10 cellular contexts compared by ENCODE assay signal in genomic region chr7:43058271-43059066, GRCh38. TPM values are rescaled to one million over a fixed set of nuclear protein-coding genes. Genes with fewer than 3 reads are reported as not detected.
DNase-seq lines count a peak whose midpoint lies in the region; ATAC-seq lines count a peak whose summit lies in the region.
"Had no signal": no experiment of that assay in that cellular context is flagged by ENCODE, and none has a peak within 500 bp of the region (broad histone marks: within the 10 kb centered on the region; RNA-seq: fewer than 3 reads in every experiment).

No MANE protein-coding gene starts in this region.

- H3K9me3 Mint-ChIP-seq in stimulated activated naive CD8-positive, alpha-beta T cell treated with anti-CD3 and anti-CD28 coated beads, Interleukin-15, Interleukin-2, amounts not matched to agents 100 ng/mL and 50 ng/mL, for 24 hours: no peaks in the 10 kb centered on the region
- no peaks in the 10 kb centered on the region for H3K9me3 Mint-ChIP-seq in stimulated activated naive CD8-positive, alpha-beta T cell treated with anti-CD3 and anti-CD28 coated beads, Interleukin-15, amount 100 ng/mL, for 72 hours

- H3K27me3 Mint-ChIP-seq in stimulated activated naive CD8-positive, alpha-beta T cell treated with anti-CD3 and anti-CD28 coated beads, Interleukin-15, Interleukin-2, amounts not matched to agents 100 ng/mL and 50 ng/mL, for 24 hours: peaks cover 6% of the 10 kb centered on the region
- H3K27me3 Mint-ChIP-seq in stimulated activated naive CD8-positive, alpha-beta T cell treated with anti-CD3 and anti-CD28 coated beads, Interleukin-15, amount 100 ng/mL, for 72 hours: peaks cover 24% of the 10 kb centered on the region

- no peaks in the 10 kb centered on the region for H3K36me3 Mint-ChIP-seq in stimulated activated naive CD8-positive, alpha-beta T cell treated with anti-CD3 and anti-CD28 coated beads, Interleukin-15, Interleukin-2, amounts not matched to agents 100 ng/mL and 50 ng/mL, for 24 hours (ENCODE audit: low read depth)

- H3K4me3 Mint-ChIP-seq in stimulated activated naive CD8-positive, alpha-beta T cell treated with anti-CD3 and anti-CD28 coated beads, Interleukin-15, Interleukin-2, amounts not matched to agents 100 ng/mL and 50 ng/mL, for 24 hours: peak overlapping the region; percentile 10
- no peak overlapping the region for H3K4me3 Mint-ChIP-seq in stimulated activated naive CD8-positive, alpha-beta T cell treated with anti-CD3 and anti-CD28 coated beads, Interleukin-15, amount 100 ng/mL, for 72 hours

- ATAC-seq in stimulated activated naive CD8-positive, alpha-beta T cell treated with anti-CD3 and anti-CD28 coated beads, Interleukin-15, amount 100 ng/mL, for 72 hours: no peak
- peak; percentile 63 for ATAC-seq in HG02610 (IDR thresholded peaks at IDR 0.05; ENCODE audit: unreplicated experiment)
- ATAC-seq: upper lobe of right lung had no signal

- DNase-seq in stimulated activated naive CD8-positive, alpha-beta T cell treated with anti-CD3 and anti-CD28 coated beads, Interleukin-15, amount 100 ng/mL, for 72 hours: no peak
- DNase-seq in NCI-H2171 (lab: John Stamatoyannopoulos, UW): peak; percentile 4
- no peak for DNase-seq in COLO829 (ENCODE audit: low spot score)
- no peak for DNase-seq in SK-N-DZ (ENCODE audit: low spot score)
- no peak for DNase-seq in DMS 273 (lab: John Stamatoyannopoulos, UW; ENCODE audit: unreplicated experiment)
- no peak for DNase-seq in HCEC 1CT
- DNase-seq: NCI-H1436, upper lobe of right lung had no signal

- peaks cover 7% of the 10 kb centered on the region for H3K4me1 Mint-ChIP-seq in stimulated activated naive CD8-positive, alpha-beta T cell treated with anti-CD3 and anti-CD28 coated beads, Interleukin-15, Interleukin-2, amounts not matched to agents 100 ng/mL and 50 ng/mL, for 24 hours (ENCODE audit: low read depth)
- H3K4me1 Mint-ChIP-seq in stimulated activated naive CD8-positive, alpha-beta T cell treated with anti-CD3 and anti-CD28 coated beads, Interleukin-15, amount 100 ng/mL, for 72 hours: no peaks in the 10 kb centered on the region

- H3K27ac Mint-ChIP-seq in stimulated activated naive CD8-positive, alpha-beta T cell treated with anti-CD3 and anti-CD28 coated beads, Interleukin-15, Interleukin-2, amounts not matched to agents 100 ng/mL and 50 ng/mL, for 24 hours: no peak overlapping the region
- H3K27ac Mint-ChIP-seq in stimulated activated naive CD8-positive, alpha-beta T cell treated with anti-CD3 and anti-CD28 coated beads, Interleukin-15, amount 100 ng/mL, for 72 hours: no peak overlapping the region

RNA-seq across cellular contexts. Expression of gene HECW1, which starts 54.0 kb away (rescaled TPM):
- 1.9 and 7.7 TPM in 2 replicates for polyA plus RNA-seq in SK-N-DZ (2014; cell fraction: cytosol; rRNA removed)
- polyA plus RNA-seq in SK-N-DZ (2014; cell fraction: nucleus; rRNA removed): 3.7 and 6.7 TPM in 2 replicates
